ENCODE assay signal across 18 cellular contexts in the genomic region with DNA sequence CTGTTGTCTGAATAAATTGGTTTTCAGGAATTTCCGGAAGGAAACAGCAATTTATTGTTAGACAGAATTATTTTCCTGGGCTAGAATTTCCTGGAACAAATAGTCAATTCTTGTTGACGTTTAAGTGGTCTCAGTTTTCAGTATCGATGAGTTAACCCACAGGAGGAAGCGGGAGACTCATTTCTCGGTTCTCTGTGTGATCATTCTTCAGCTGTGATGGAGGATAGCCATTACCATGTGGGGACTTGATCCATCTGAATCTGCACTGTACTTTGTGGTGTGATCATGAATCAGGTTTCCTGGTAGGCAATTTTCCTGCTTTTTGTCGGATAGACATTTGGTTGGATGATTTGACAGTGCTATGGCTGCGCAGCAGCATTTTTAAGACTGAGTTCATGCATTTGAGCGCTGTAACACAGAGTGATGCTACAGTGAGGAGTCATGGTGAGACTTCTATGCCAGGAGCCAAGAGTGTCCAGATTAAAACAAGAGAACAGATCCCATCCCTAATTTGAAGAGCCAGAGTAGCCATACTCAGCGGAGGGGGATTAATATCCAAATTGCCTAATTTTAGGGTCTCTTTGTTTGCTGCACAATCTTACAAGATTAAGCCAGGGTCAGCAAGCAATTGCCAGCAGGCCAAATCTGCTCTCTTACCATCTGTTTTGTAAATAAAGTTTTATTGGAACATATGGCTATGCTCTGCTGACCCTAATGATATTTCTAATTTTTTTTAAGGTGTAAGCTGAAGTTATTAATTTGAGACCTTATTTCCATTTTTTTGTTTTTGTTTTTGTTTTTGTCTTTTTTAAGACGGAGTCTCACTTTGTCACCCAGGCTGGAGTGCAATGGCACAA.
"Had no signal": no experiment of that assay in that cellular context is flagged by ENCODE, and none has a peak within 500 bp of the region (broad histone marks: within the 10 kb centered on the region; RNA-seq: fewer than 3 reads in every experiment).

No MANE protein-coding gene starts in this region.

- H3K27ac ChIP-seq: coronary artery, lower lobe of right lung, sigmoid colon, thoracic aorta had no signal

- H3K36me3 ChIP-seq: lower lobe of right lung, sigmoid colon, thoracic aorta had no signal

- H3K9me3 ChIP-seq: lower lobe of right lung, mucosa of descending colon, sigmoid colon, thoracic aorta had no signal

- H3K4me1 ChIP-seq: lower lobe of right lung, sigmoid colon had no signal

- ATAC-seq: activated naive CD8-positive, alpha-beta T cell treated with anti-CD3 and anti-CD28 coated beads, Interleukin-2, amount 50 U/mL, for 24 hours; left lobe of liver; lower lobe of right lung; mucosa of descending colon; stimulated activated naive B cell treated with anti-CD40 and anti-IgM and Interleukin-4, amounts not matched to agents 10 μg/mL and 1 μg/mL and 100 μg/mL, for 72 hours; T-cell had no signal

- DNase-seq: activated CD4-positive, alpha-beta T cell treated with anti-CD3 and anti-CD28 coated beads for 1 hour; activated gamma-delta T cell; activated naive CD4-positive, alpha-beta T cell treated with anti-CD3 and anti-CD28 coated beads, Interleukin-2, amount 50 U/mL, for 16 hours; activated naive CD8-positive, alpha-beta T cell treated with anti-CD3 and anti-CD28 coated beads, Interleukin-2, amount 50 U/mL, for 24 hours; cerebellar nuclear complex; immature natural killer cell; lower lobe of right lung; mesendoderm; mucosa of descending colon; retina; sigmoid colon; stimulated activated CD4-positive, alpha-beta T cell treated with anti-CD3 and anti-CD28 coated beads, Interleukin-15, amount 100 ng/mL, for 24 hours; stimulated activated naive B cell treated with anti-CD40 and anti-IgM and Interleukin-4, amounts not matched to agents 10 μg/mL and 1 μg/mL and 100 μg/mL, for 72 hours; T-cell had no signal

- H3K27me3 ChIP-seq: sigmoid colon had no signal

- H3K4me3 ChIP-seq: coronary artery, lower lobe of right lung, mucosa of descending colon, sigmoid colon, smooth muscle cell, thoracic aorta had no signal
